ENCODE assay signal across 3 cellular contexts in genomic region chr2:27554451-27554850, GRCh38. TPM values are rescaled to one million over a fixed set of nuclear protein-coding genes. Genes with fewer than 3 reads are reported as not detected.
"Had no signal": no experiment of that assay in that cellular context is flagged by ENCODE, and none has a peak within 500 bp of the region (broad histone marks: within the 10 kb centered on the region; RNA-seq: fewer than 3 reads in every experiment).

No MANE protein-coding gene starts in this region.

RNA-seq across cellular contexts. Expression of gene GCKR, which starts 57.8 kb away (rescaled TPM):
- total RNA-seq: GM23338 had no signal
- polyA plus RNA-seq: GM23338, IgD-negative memory B cell had no signal

RNA-seq across cellular contexts. Expression of gene FNDC4, which starts 59.5 kb away (rescaled TPM):
- total RNA-seq: HT-29 had no signal
- polyA plus RNA-seq: IgD-negative memory B cell had no signal
